In the genomic region with DNA sequence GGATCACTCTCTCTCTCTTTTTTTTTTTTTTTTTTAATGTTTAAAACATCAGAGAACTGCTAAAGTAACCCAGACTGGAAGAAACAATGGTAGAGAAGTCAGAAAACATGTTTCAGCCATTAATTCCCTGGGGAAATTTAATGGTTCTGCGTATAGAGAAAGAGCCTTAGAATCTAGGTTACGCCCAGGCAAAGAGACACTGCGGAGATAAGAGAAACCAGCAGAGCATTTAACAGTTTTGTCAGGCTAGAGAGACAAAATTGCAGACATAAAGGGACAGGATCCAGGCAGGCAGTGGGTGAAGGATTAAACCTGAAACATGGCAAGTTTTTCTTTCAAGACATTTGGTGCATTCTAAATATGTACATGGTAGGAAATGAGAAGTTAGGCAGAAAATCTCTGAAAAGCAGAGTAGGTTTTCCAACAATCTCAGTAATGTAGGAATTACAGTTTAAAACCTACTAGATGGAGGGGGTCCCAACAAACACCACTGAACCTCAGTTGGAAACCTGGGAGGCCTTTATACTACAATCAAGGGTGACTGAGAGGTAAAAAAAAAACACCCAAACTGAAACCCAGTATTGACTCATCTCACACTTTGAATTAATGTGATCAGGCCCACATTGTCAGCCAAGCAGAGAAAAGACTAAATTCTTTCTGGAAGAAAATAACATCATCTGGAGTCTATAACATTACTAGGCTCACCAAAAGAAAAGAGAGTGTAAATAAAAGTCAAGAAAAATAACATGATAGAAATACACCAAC, we compare ENCODE assay signal across 18 cellular contexts.
DNase-seq lines count a peak whose midpoint lies in the region; ATAC-seq and TF ChIP-seq lines count a peak whose summit lies in the region.
"Had no signal": no experiment of that assay in that cellular context is flagged by ENCODE, and none has a peak within 500 bp of the region (broad histone marks: within the 10 kb centered on the region; RNA-seq: fewer than 3 reads in every experiment).

No MANE protein-coding gene starts in this region.

- H2AK5ac ChIP-seq in mesendoderm (ENCODE audit: low read length) = no peak overlapping the region

- H3K4me3 ChIP-seq in OCI-LY3 (ENCODE audit: low read length) (peak overlapping the region; percentile 47), mesendoderm (ENCODE audit: low read length) (no peak overlapping the region)
- H3K4me3 ChIP-seq: neural progenitor cell, SJCRH30 had no signal

- no peaks in the 10 kb centered on the region for H3K27me3 ChIP-seq in OCI-LY3 (ENCODE audit: low read depth, low read length)
- no peaks in the 10 kb centered on the region for H3K27me3 ChIP-seq in mesendoderm (ENCODE audit: insufficient read depth, low read length, poor library complexity)
- H3K27me3 ChIP-seq: neural progenitor cell, SJCRH30 had no signal

- H3K9ac ChIP-seq in OCI-LY3 (ENCODE audit: low read length) (peak overlapping the region; percentile 37; the same call in 1 of the 2 replicates), mesendoderm (ENCODE audit: low read length) (no peak overlapping the region)
- H3K9ac ChIP-seq: neural progenitor cell had no signal

- TF ChIP-seq CTCF in GM20000 (IDR thresholded peaks at IDR 0.05; ENCODE audit: extremely low read depth, missing control alignments) = no peak
- no peak for TF ChIP-seq CTCF in OCI-LY3 (IDR thresholded peaks at IDR 0.05; ENCODE audit: low read depth, low read length)

- ATAC-seq in GM18508 (IDR thresholded peaks at IDR 0.05; ENCODE audit: insufficient read depth, unreplicated experiment) = peak; percentile 95
- ATAC-seq in HG02973 (IDR thresholded peaks at IDR 0.05; ENCODE audit: unreplicated experiment) = peak; percentile 70
- ATAC-seq: activated CD8-positive, alpha-beta T cell treated with anti-CD3 and anti-CD28 coated beads for 36 hours; effector memory CD8-positive, alpha-beta T cell; stimulated activated naive CD8-positive, alpha-beta T cell treated with anti-CD3 and anti-CD28 coated beads, Interleukin-15, Interleukin-2, amounts not matched to agents 100 U/mL and 50 U/mL, for 24 hours had no signal

- peak overlapping the region; percentile 75 for H3K4me2 ChIP-seq in OCI-LY3 (ENCODE audit: low read length)
- H3K4me2 ChIP-seq in mesendoderm (ENCODE audit: low read length) = no peak overlapping the region
- H3K4me2 ChIP-seq: neural progenitor cell had no signal

- no peaks in the 10 kb centered on the region for H3K9me3 ChIP-seq in OCI-LY3 (ENCODE audit: insufficient read depth, low read length)
- H3K9me3 ChIP-seq: SJCRH30 had no signal

- no peaks in the 10 kb centered on the region for H3K79me2 ChIP-seq in OCI-LY3 (ENCODE audit: low read length)
- H3K79me2 ChIP-seq in mesendoderm (ENCODE audit: control insufficient read depth, insufficient read depth, low read length) = no peaks in the 10 kb centered on the region

- H2BK15ac ChIP-seq in mesendoderm (replicated peaks; ENCODE audit: low read depth) = no peak overlapping the region

- no peak overlapping the region for H3K4ac ChIP-seq in mesendoderm (ENCODE audit: low read depth, low read length)

- H3K36me3 ChIP-seq in OCI-LY3 (replicated peaks; ENCODE audit: low read depth, low read length) (no peaks in the 10 kb centered on the region), mesendoderm (ENCODE audit: control insufficient read depth, insufficient read depth, low read length) (no peaks in the 10 kb centered on the region)
- H3K36me3 ChIP-seq: neural progenitor cell, SJCRH30 had no signal

- H4K8ac ChIP-seq in mesendoderm (ENCODE audit: low read depth, low read length) = no peak overlapping the region

- no peak overlapping the region for H2BK5ac ChIP-seq in mesendoderm (ENCODE audit: low read length)

- no peak overlapping the region for H2AFZ ChIP-seq in OCI-LY3 (ENCODE audit: low read depth, low read length)
- H2AFZ ChIP-seq: neural progenitor cell had no signal

- no CpG with 5 or more reads among the region's 3 CpGs for WGBS in mesendoderm (ENCODE audit: extremely low coverage, insufficient coverage, low lambda C conversion rate)

- H4K20me1 ChIP-seq in OCI-LY3 (ENCODE audit: insufficient read depth, low read length) = no peaks in the 10 kb centered on the region

- peak; percentile 7 for DNase-seq in GM20000 (ENCODE audit: low spot score)
- no peak for DNase-seq in mesendoderm
- DNase-seq in occipital lobe (lab: John Stamatoyannopoulos, UW) = no peak
- no peak for DNase-seq in HCEC 1CT
- no peak for DNase-seq in mucosa of gallbladder (ENCODE audit: low spot score)
- DNase-seq: activated CD8-positive, alpha-beta T cell treated with anti-CD3 and anti-CD28 coated beads for 36 hours; activated naive CD4-positive, alpha-beta T cell; effector memory CD8-positive, alpha-beta T cell; foreskin fibroblast; H9; mammary epithelial cell; NCI-H2171; SJCRH30; stimulated activated naive CD8-positive, alpha-beta T cell treated with anti-CD3 and anti-CD28 coated beads, Interleukin-15, Interleukin-2, amounts not matched to agents 100 U/mL and 50 U/mL, for 24 hours had no signal

- no peak overlapping the region for H3K23ac ChIP-seq in mesendoderm (ENCODE audit: low read length)

- H3K18ac ChIP-seq in mesendoderm (ENCODE audit: low read length) = no peak overlapping the region

- H3K27ac ChIP-seq in OCI-LY3 (ENCODE audit: low read length) (peak overlapping the region; percentile 72), mesendoderm (ENCODE audit: low read depth, low read length) (no peak overlapping the region)
- H3K27ac ChIP-seq: neural progenitor cell, SJCRH30 had no signal

- peaks cover 31% of the 10 kb centered on the region for H3K4me1 ChIP-seq in OCI-LY3 (ENCODE audit: low read length)
- H3K4me1 ChIP-seq in mesendoderm (ENCODE audit: control insufficient read depth, low read depth, low read length) = no peaks in the 10 kb centered on the region
- H3K4me1 ChIP-seq: neural progenitor cell, SJCRH30 had no signal

- no peaks in the 10 kb centered on the region for H3K79me1 ChIP-seq in mesendoderm (ENCODE audit: low read length)

- H2BK120ac ChIP-seq in mesendoderm (ENCODE audit: low read depth, low read length) = no peak overlapping the region

- no peak overlapping the region for H3K56ac ChIP-seq in mesendoderm (ENCODE audit: low read length)

- H4K5ac ChIP-seq in mesendoderm (ENCODE audit: low read length) = no peak overlapping the region
